28 cellular contexts compared by ENCODE assay signal in genomic region chr11:13280323-13280722, GRCh38. TPM values are rescaled to one million over a fixed set of nuclear protein-coding genes. Genes with fewer than 3 reads are reported as not detected.
DNase-seq lines count a peak whose midpoint lies in the region; ATAC-seq, FAIRE-seq and TF ChIP-seq lines count a peak whose summit lies in the region.
"Had no signal": no experiment of that assay in that cellular context is flagged by ENCODE, and none has a peak within 500 bp of the region (broad histone marks: within the 10 kb centered on the region; RNA-seq: fewer than 3 reads in every experiment).

No MANE protein-coding gene starts in this region.

- DNase-seq in activated CD4-positive, alpha-beta T cell treated with anti-CD3 and anti-CD28 coated beads, Interleukin-2, amount 10 ng/mL, durations not matched to agents 7 days and 5 days: no peak
- DNase-seq in activated CD4-positive, alpha-beta T cell treated with anti-CD3 and anti-CD28 coated beads for 48 hours: no peak
- DNase-seq in IMR-90 (no peak), K562 (ENCODE audit: extremely low read depth in 1 of 4, low spot score in 3 of 4) (no peak), H4 (ENCODE audit: low spot score) (no peak), hypothalamus (lab: John Stamatoyannopoulos, UW) (no peak), thyroid gland (no peak)
- DNase-seq: ACHN; activated CD4-positive, alpha-beta memory T cell treated with anti-CD3 and anti-CD28 coated beads for 36 hours; activated effector memory CD4-positive, alpha-beta T cell treated with anti-CD3 and anti-CD28 coated beads, Interleukin-2, amount 50 U/mL, for 16 hours; body of pancreas; kidney; mesendoderm; NCI-H1694; NCI-H226; RPMI8226; stimulated activated CD4-positive, alpha-beta T cell treated with anti-CD3 and anti-CD28 coated beads, Interleukin-12 subunit alpha, Interleukin-12 subunit beta, amount 100 ng/mL, for 4 hours; stimulated activated naive B cell treated with anti-CD40 and anti-IgM and Interleukin-4, amounts not matched to agents 10 μg/mL and 1 μg/mL and 100 μg/mL, for 72 hours; trophoblast cell had no signal

- H3K27me3 Mint-ChIP-seq in activated CD4-positive, alpha-beta T cell treated with anti-CD3 and anti-CD28 coated beads, Interleukin-2, amount 10 ng/mL, durations not matched to agents 7 days and 5 days: peaks cover 18% of the 10 kb centered on the region
- H3K27me3 Mint-ChIP-seq in nephron (ENCODE audit: low read depth): peaks cover 80% of the 10 kb centered on the region

- no peaks in the 10 kb centered on the region for H3K9me3 ChIP-seq in IMR-90 (ENCODE audit: control insufficient read depth, insufficient read depth, low read length)
- no peaks in the 10 kb centered on the region for H3K9me3 ChIP-seq in K562 (replicated peaks; ENCODE audit: control insufficient read depth, insufficient read depth, low read depth, low read length)
- H3K9me3 ChIP-seq in thyroid gland: no peaks in the 10 kb centered on the region
- H3K9me3 ChIP-seq: body of pancreas had no signal

- peaks cover 46% of the 10 kb centered on the region for H4K20me1 ChIP-seq in IMR-90 (ENCODE audit: insufficient read depth, low read length)
- H4K20me1 ChIP-seq in K562 (replicated peaks; ENCODE audit: control insufficient read depth, insufficient read depth, low read length): no peaks in the 10 kb centered on the region; the same call in 1 of the 2 replicates

- POLR2A ChIA-PET in activated CD4-positive, alpha-beta T cell treated with anti-CD3 and anti-CD28 coated beads, Interleukin-2, amount 10 ng/mL, durations not matched to agents 7 days and 5 days (lab: Charles Lee): interaction anchor here (0.6 kb wide), 1 partner anchor 8 kb away, joined by 3 read pairs; no protein-coding TSS in a partner anchor
- POLR2A ChIA-PET in IMR-90 (lab: Charles Lee; ENCODE audit: unreplicated experiment): no interaction called here
- POLR2A ChIA-PET in K562 (lab: Yijun Ruan, JAX): no interaction called here

- H2BK5ac ChIP-seq in IMR-90 (ENCODE audit: low read depth, low read length, poor library complexity, severe bottlenecking): no peak overlapping the region

- H3K4me3 Mint-ChIP-seq in activated CD4-positive, alpha-beta T cell treated with anti-CD3 and anti-CD28 coated beads, Interleukin-2, amount 10 ng/mL, durations not matched to agents 7 days and 5 days: peak overlapping the region; percentile 83
- H3K4me3 Mint-ChIP-seq in nephron: peak overlapping the region; percentile 37 to 92 (median 45)

- BruUV-seq in IMR-90 (replicated peaks; lab: Mats Ljungman, UMichigan): no TSS peak
- no TSS peak for BruUV-seq in K562 (replicated peaks; lab: Mats Ljungman, UMichigan)

- 100% methylated on average over 1 of the region's 2 CpGs; no CpG with 5 or more reads in 1 of the 2 experiments for WGBS in IMR-90 (ENCODE audit: extremely low coverage in 2 of 2, insufficient read length in 1 of 2), 2 experiments
- WGBS in K562 (ENCODE audit: insufficient coverage, low coverage, missing lambda C conversion rate): 0% methylated on average over 2 of the region's 2 CpGs
- WGBS in thyroid gland, 2 donors: 78 to 86% methylated on average over 2 of the region's 2 CpGs

- no peak overlapping the region for H3K4ac ChIP-seq in IMR-90 (ENCODE audit: low read depth, low read length)

- H3K9me3 Mint-ChIP-seq in activated CD4-positive, alpha-beta T cell treated with anti-CD3 and anti-CD28 coated beads, Interleukin-2, amount 10 ng/mL, durations not matched to agents 7 days and 5 days: no peaks in the 10 kb centered on the region
- no peaks in the 10 kb centered on the region for H3K9me3 Mint-ChIP-seq in nephron
- H3K9me3 Mint-ChIP-seq: activated CD4-positive, alpha-beta memory T cell treated with anti-CD3 and anti-CD28 coated beads for 36 hours; GM23338; neural progenitor cell had no signal

- in situ Hi-C loops in IMR-90 (cut with MboI; ENCODE audit: low sequenced_read_pairs) (no loop called here), K562 (cut with MboI) (no loop called here)

- intact Hi-C loops in IMR-90 (cut with micrococcal nuclease) (no loop called here), K562 (cut with micrococcal nuclease) (no loop called here), thyroid gland (cut with DNase I) (no loop called here)

- no peak overlapping the region for H3K14ac ChIP-seq in IMR-90 (replicated peaks; ENCODE audit: low read depth, low read length)

- peaks cover 7% of the 10 kb centered on the region for H3K36me3 Mint-ChIP-seq in activated CD4-positive, alpha-beta T cell treated with anti-CD3 and anti-CD28 coated beads, Interleukin-2, amount 10 ng/mL, durations not matched to agents 7 days and 5 days (ENCODE audit: low read depth)
- no peaks in the 10 kb centered on the region for H3K36me3 Mint-ChIP-seq in nephron (ENCODE audit: low read depth)

- H3K79me1 ChIP-seq in IMR-90 (ENCODE audit: low read depth in 1 of 2, low read length in 2 of 2): peaks cover 16 to 63% of the 10 kb centered on the region in 2 experiments

- no peak overlapping the region for H3K27ac ChIP-seq in IMR-90 (ENCODE audit: insufficient read depth, low read length)
- no peak overlapping the region for H3K27ac ChIP-seq in K562 (ENCODE audit: extremely low read depth, low read depth, low read length)
- H3K27ac ChIP-seq in thyroid gland: no peak overlapping the region
- H3K27ac ChIP-seq: body of pancreas, coronary artery, hepatocyte, neural progenitor cell had no signal

- TF ChIP-seq POLR2A in IMR-90 (IDR thresholded peaks at IDR 0.05; ENCODE audit: low read depth, low read length) (no peak), K562 (conservative IDR thresholded peaks at IDR 0.05) (no peak), thyroid gland (IDR thresholded peaks at IDR 0.05) (no peak)

- H3K79me2 ChIP-seq in K562 (ENCODE audit: control insufficient read depth, insufficient read depth, low read length): no peaks in the 10 kb centered on the region

- H3K18ac ChIP-seq in IMR-90 (ENCODE audit: low read depth, low read length): no peak overlapping the region

- TF ChIP-seq CTCF in IMR-90 (conservative IDR thresholded peaks at IDR 0.05; ENCODE audit: low read depth, low read length) (no peak), K562 (IDR thresholded peaks at IDR 0.05 in 2 of 3, conservative IDR thresholded peaks at IDR 0.05 in 1 of 3; ENCODE audit: insufficient read depth in 2 of 3, low read depth in 1 of 3, low read length in 3 of 3) (no peak), nephron (IDR thresholded peaks at IDR 0.05; ENCODE audit: unreplicated experiment in 3 of 3) (no peak), thyroid gland (IDR thresholded peaks at IDR 0.05) (no peak)

- no peak for FAIRE-seq in K562 (lab: Jason Lieb, UNC)
- FAIRE-seq: endothelial cell of umbilical vein, GM18507, HTR-8/SVneo, kidney had no signal

- no peak overlapping the region for H4K8ac ChIP-seq in IMR-90 (ENCODE audit: low read depth in 2 of 2, low read length in 2 of 2)

- H2AFZ ChIP-seq in IMR-90 (replicated peaks; ENCODE audit: low read length, poor library complexity) (no peak overlapping the region), K562 (ENCODE audit: low read depth, low read length) (no peak overlapping the region)
- H2AFZ ChIP-seq: GM23338, hepatocyte, neural progenitor cell had no signal

- H3K4me2 ChIP-seq in IMR-90 (ENCODE audit: low read depth, low read length) (no peak overlapping the region), K562 (ENCODE audit: insufficient read depth, low read length) (no peak overlapping the region)
- H3K4me2 ChIP-seq: hepatocyte, neural progenitor cell had no signal

- no peak overlapping the region for H2AK5ac ChIP-seq in IMR-90 (ENCODE audit: low read depth, low read length)

- ATAC-seq in IMR-90 (ENCODE audit: low read depth) (no peak), K562 (no peak)
- ATAC-seq: body of pancreas; GM23338; SK-N-SH treated with all-trans-retinoic acid at 6 μM for 48 hours; stimulated activated naive B cell treated with anti-CD40 and anti-IgM and Interleukin-4, amounts not matched to agents 10 μg/mL and 1 μg/mL and 100 μg/mL, for 72 hours had no signal

- TF ChIP-seq RAD21 in IMR-90 (IDR thresholded peaks at IDR 0.05; ENCODE audit: low read length) (no peak), K562 (CRISPR knock-in tag; conservative IDR thresholded peaks at IDR 0.05 in 1 of 2, IDR thresholded peaks at IDR 0.05 in 1 of 2) (no peak)

- H3K36me3 ChIP-seq in IMR-90 (ENCODE audit: control insufficient read depth, insufficient read depth, low read length): no peaks in the 10 kb centered on the region
- H3K36me3 ChIP-seq in K562 (ENCODE audit: control insufficient read depth, insufficient read depth, low read length): no peaks in the 10 kb centered on the region
- H3K36me3 ChIP-seq in thyroid gland: no peaks in the 10 kb centered on the region
- H3K36me3 ChIP-seq: neural progenitor cell had no signal

- dilution Hi-C loops in IMR-90 (cut with HindIII; ENCODE audit: low sequenced_read_pairs, unreplicated experiment): no loop called here

- no peak overlapping the region for H2BK120ac ChIP-seq in IMR-90 (ENCODE audit: low read depth, low read length)

- no peaks in the 10 kb centered on the region for H3K27me3 ChIP-seq in IMR-90 (ENCODE audit: control insufficient read depth, insufficient read depth, low read length)
- peaks cover 5 to 26% of the 10 kb centered on the region in 2 experiments; a peak in 3 of 5 replicates for H3K27me3 ChIP-seq in K562 (ENCODE audit: control insufficient read depth in 2 of 2, insufficient read depth in 2 of 2, low read length in 2 of 2)
- H3K27me3 ChIP-seq in thyroid gland: no peaks in the 10 kb centered on the region
- H3K27me3 ChIP-seq: body of pancreas had no signal

- H3K56ac ChIP-seq in IMR-90 (ENCODE audit: extremely low read depth, insufficient read depth, low read length): no peak overlapping the region

- no peak overlapping the region for H2BK20ac ChIP-seq in IMR-90 (ENCODE audit: low read depth, low read length)

- 0 out of 3 replicates have a peak overlapping the region, but pooled peaks have one; percentile 18 for H2BK15ac ChIP-seq in IMR-90 (ENCODE audit: low read depth, low read length)

- peaks cover 66% of the 10 kb centered on the region for H3K4me1 Mint-ChIP-seq in activated CD4-positive, alpha-beta T cell treated with anti-CD3 and anti-CD28 coated beads, Interleukin-2, amount 10 ng/mL, durations not matched to agents 7 days and 5 days
- peaks cover 12% of the 10 kb centered on the region for H3K4me1 Mint-ChIP-seq in nephron

- no peak overlapping the region for H3K4me3 ChIP-seq in IMR-90 (ENCODE audit: insufficient read depth, low read depth, low read length)
- no peak overlapping the region for H3K4me3 ChIP-seq in K562
- no peak overlapping the region for H3K4me3 ChIP-seq in thyroid gland (replicated peaks in 1 of 3)
- H3K4me3 ChIP-seq: body of pancreas, hepatocyte, neural progenitor cell had no signal

- no peak overlapping the region for H3K9ac ChIP-seq in IMR-90 (ENCODE audit: low read depth, low read length)
- H3K9ac ChIP-seq in K562 (ENCODE audit: insufficient read depth in 1 of 2, low read depth in 2 of 2, low read length in 2 of 2): no peak overlapping the region
- H3K9ac ChIP-seq: neural progenitor cell had no signal

- H2AK9ac ChIP-seq in IMR-90 (replicated peaks; ENCODE audit: low read depth, low read length, poor library complexity): no peak overlapping the region

- H3K9me1 ChIP-seq in IMR-90 (ENCODE audit: insufficient read depth, low read length) (peaks cover 21% of the 10 kb centered on the region; the same call in 1 of the 2 replicates), K562 (ENCODE audit: control insufficient read depth, insufficient read depth, low read length) (no peaks in the 10 kb centered on the region)

- no peak for TF ChIP-seq EP300 in K562 (IDR thresholded peaks at IDR 0.05; ENCODE audit: low read length)

- H4K91ac ChIP-seq in IMR-90 (ENCODE audit: insufficient read depth, low read depth, low read length): no peak overlapping the region

- H3K4me1 ChIP-seq in IMR-90 (ENCODE audit: control insufficient read depth, insufficient read depth, low read length): peaks cover 4% of the 10 kb centered on the region; the same call in 1 of the 2 replicates
- H3K4me1 ChIP-seq in K562 (replicated peaks in 1 of 2; ENCODE audit: control insufficient read depth in 2 of 2, insufficient read depth in 2 of 2, low read length in 2 of 2): peaks cover 0 to 16% of the 10 kb centered on the region in 2 experiments; a peak in 2 of 5 replicates
- peaks cover 15 to 34% of the 10 kb centered on the region in 2 donors for H3K4me1 ChIP-seq in thyroid gland

- 0 out of 2 replicates have a peak overlapping the region, but pooled peaks have one; percentile 1 for H3K23ac ChIP-seq in IMR-90 (ENCODE audit: low read depth, low read length)

- CTCF ChIA-PET in activated CD4-positive, alpha-beta T cell treated with anti-CD3 and anti-CD28 coated beads, Interleukin-2, amount 10 ng/mL, durations not matched to agents 7 days and 5 days (lab: Charles Lee): no interaction called here
- CTCF ChIA-PET in IMR-90 (lab: Yijun Ruan, JAX) (no interaction called here), K562 (lab: Yijun Ruan, JAX; ENCODE audit: low intra/inter-chr PET ratio) (no interaction called here)

- no peak overlapping the region for H4K5ac ChIP-seq in IMR-90 (ENCODE audit: low read depth, low read length)

- H3K27ac Mint-ChIP-seq in activated CD4-positive, alpha-beta T cell treated with anti-CD3 and anti-CD28 coated beads, Interleukin-2, amount 10 ng/mL, durations not matched to agents 7 days and 5 days: no peak overlapping the region
- no peak overlapping the region for H3K27ac Mint-ChIP-seq in nephron
- H3K27ac Mint-ChIP-seq: activated CD4-positive, alpha-beta memory T cell treated with anti-CD3 and anti-CD28 coated beads for 36 hours; GM23338; neural progenitor cell had no signal

RNA-seq across cellular contexts. Expression of gene BMAL1, which starts 2.7 kb away (rescaled TPM):
- total RNA-seq in activated CD4-positive, alpha-beta T cell treated with anti-CD3 and anti-CD28 coated beads, Interleukin-2, amount 10 ng/mL, durations not matched to agents 7 days and 5 days: 10 to 100 TPM; 32.0 to 36.9 TPM
- total RNA-seq in IMR-90 (2012; rRNA removed) (9.9 and 13.1 TPM in 2 replicates), K562 (2014; rRNA removed) (0.57 and 2.4 TPM in 2 replicates), K562 (2014; rRNA removed; fragmentation: Illumina TruSeq; extraction: Trizol) (1.5 and 2.6 TPM in 2 replicates), K562 (2015; rRNA removed; fragmentation: Illumina TruSeq; extraction: Trizol) (0.54 and 0.64 TPM in 2 replicates), K562 (2021) (0.64 and 2.1 TPM in 2 replicates), thyroid gland (10 to 100 TPM; 41.2 to 97.5 (median 50.7) TPM)
- polyA plus RNA-seq in IMR-90 (2012; rRNA removed) (7.5 and 8.8 TPM in 2 replicates), K562 (2011; rRNA removed) (0.40 and 0.45 TPM in 2 replicates), K562 (2014; fragmentation: Illumina TruSeq; extraction: Trizol) (1.0 and 1.1 TPM in 2 replicates), K562 (2014; fragmentation: Nextera tagmentation; extraction: Ambion mirVana) (under 1 TPM; 0.14 to 0.24 TPM), K562 (2014; rRNA removed) (1.1 and 4.4 TPM in 2 replicates)
- polyA plus RNA-seq in IMR-90 (2012; cell fraction: cytosol; rRNA removed): 3.2 and 7.1 TPM in 2 replicates
- 7.6 and 22.8 TPM in 2 replicates for polyA plus RNA-seq in IMR-90 (2012; cell fraction: nucleus; rRNA removed; ENCODE audit: low replicate concordance)
- total RNA-seq in K562 (2011; cell fraction: chromatin; rRNA removed; ENCODE audit: low replicate concordance): 1.2 and 2.3 TPM in 2 replicates
- total RNA-seq in K562 (2011; cell fraction: nucleolus; rRNA removed): 0.83 and 1.1 TPM in 2 replicates
- total RNA-seq in K562 (2011; cell fraction: nucleoplasm; rRNA removed): 1.3 and 2.4 TPM in 2 replicates
- polyA plus RNA-seq in K562 (2011; cell fraction: cytosol; rRNA removed): 0.21 and 0.40 TPM in 2 replicates
- polyA plus RNA-seq in K562 (2011; cell fraction: nucleus; rRNA removed): 0.65 and 1.0 TPM in 2 replicates
- polyA plus RNA-seq in K562 (2012): 0.83 and 2.1 TPM in 2 replicates
- 0.24 and 0.25 TPM in 2 replicates for polyA minus RNA-seq in K562 (2011; rRNA and poly(A)+ RNA removed)
- polyA minus RNA-seq in K562 (2011; cell fraction: cytosol; rRNA and poly(A)+ RNA removed): not detected in 2 replicates
- polyA minus RNA-seq in K562 (2011; cell fraction: nucleus; rRNA and poly(A)+ RNA removed): 0.54 and 0.89 TPM in 2 replicates
- 12.1 and 14.2 TPM in 2 replicates for total RNA-seq in H4 (2014; rRNA removed; shearing (Covaris generic))
